ENCODE assay signal across 1 cellular context in the genomic region with DNA sequence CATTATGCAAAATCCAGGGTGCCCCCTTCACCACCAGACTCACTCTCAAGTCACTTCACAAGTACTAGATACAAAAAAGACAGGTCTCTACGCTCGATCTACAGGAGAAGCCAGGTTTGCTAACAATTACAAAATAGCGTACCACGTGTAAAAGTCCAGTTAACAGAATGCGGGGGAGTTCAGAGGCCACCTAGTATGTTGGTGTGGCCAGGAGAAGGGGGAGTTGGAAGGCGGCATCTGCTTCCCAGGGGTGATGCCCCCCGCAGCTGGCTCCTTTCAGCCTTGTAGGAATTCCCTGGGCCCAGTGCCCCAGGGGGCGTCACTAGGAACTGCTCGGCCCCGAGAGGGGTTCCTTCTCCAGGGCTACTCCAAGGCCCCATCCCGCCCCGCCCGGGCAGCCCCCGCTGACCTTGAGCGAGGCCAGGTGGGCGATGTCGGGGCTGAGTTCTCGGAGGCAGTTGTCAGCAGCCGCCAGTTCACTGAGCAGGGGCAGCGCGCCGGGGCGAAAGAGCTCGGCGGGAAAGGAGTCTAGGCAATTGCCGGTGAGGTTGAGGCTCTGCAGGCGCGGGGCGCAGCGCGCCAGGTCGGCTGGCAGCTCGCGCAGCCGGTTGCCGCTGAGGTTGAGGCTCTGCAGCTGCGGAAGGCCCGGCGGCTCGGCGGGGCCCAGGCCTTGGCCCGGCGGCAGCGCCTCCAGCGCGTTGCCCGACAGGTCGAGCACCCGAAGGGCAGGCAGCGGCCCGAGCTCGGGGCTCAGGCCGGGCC.
TF ChIP-seq lines count a peak whose summit lies in the region.

No MANE protein-coding gene starts in this region.

TF ChIP-seq in GM23338, 12 proteins besides CTCF, POLR2A, EP300 and RAD21:
- TF ChIP-seq, protein P1, sequence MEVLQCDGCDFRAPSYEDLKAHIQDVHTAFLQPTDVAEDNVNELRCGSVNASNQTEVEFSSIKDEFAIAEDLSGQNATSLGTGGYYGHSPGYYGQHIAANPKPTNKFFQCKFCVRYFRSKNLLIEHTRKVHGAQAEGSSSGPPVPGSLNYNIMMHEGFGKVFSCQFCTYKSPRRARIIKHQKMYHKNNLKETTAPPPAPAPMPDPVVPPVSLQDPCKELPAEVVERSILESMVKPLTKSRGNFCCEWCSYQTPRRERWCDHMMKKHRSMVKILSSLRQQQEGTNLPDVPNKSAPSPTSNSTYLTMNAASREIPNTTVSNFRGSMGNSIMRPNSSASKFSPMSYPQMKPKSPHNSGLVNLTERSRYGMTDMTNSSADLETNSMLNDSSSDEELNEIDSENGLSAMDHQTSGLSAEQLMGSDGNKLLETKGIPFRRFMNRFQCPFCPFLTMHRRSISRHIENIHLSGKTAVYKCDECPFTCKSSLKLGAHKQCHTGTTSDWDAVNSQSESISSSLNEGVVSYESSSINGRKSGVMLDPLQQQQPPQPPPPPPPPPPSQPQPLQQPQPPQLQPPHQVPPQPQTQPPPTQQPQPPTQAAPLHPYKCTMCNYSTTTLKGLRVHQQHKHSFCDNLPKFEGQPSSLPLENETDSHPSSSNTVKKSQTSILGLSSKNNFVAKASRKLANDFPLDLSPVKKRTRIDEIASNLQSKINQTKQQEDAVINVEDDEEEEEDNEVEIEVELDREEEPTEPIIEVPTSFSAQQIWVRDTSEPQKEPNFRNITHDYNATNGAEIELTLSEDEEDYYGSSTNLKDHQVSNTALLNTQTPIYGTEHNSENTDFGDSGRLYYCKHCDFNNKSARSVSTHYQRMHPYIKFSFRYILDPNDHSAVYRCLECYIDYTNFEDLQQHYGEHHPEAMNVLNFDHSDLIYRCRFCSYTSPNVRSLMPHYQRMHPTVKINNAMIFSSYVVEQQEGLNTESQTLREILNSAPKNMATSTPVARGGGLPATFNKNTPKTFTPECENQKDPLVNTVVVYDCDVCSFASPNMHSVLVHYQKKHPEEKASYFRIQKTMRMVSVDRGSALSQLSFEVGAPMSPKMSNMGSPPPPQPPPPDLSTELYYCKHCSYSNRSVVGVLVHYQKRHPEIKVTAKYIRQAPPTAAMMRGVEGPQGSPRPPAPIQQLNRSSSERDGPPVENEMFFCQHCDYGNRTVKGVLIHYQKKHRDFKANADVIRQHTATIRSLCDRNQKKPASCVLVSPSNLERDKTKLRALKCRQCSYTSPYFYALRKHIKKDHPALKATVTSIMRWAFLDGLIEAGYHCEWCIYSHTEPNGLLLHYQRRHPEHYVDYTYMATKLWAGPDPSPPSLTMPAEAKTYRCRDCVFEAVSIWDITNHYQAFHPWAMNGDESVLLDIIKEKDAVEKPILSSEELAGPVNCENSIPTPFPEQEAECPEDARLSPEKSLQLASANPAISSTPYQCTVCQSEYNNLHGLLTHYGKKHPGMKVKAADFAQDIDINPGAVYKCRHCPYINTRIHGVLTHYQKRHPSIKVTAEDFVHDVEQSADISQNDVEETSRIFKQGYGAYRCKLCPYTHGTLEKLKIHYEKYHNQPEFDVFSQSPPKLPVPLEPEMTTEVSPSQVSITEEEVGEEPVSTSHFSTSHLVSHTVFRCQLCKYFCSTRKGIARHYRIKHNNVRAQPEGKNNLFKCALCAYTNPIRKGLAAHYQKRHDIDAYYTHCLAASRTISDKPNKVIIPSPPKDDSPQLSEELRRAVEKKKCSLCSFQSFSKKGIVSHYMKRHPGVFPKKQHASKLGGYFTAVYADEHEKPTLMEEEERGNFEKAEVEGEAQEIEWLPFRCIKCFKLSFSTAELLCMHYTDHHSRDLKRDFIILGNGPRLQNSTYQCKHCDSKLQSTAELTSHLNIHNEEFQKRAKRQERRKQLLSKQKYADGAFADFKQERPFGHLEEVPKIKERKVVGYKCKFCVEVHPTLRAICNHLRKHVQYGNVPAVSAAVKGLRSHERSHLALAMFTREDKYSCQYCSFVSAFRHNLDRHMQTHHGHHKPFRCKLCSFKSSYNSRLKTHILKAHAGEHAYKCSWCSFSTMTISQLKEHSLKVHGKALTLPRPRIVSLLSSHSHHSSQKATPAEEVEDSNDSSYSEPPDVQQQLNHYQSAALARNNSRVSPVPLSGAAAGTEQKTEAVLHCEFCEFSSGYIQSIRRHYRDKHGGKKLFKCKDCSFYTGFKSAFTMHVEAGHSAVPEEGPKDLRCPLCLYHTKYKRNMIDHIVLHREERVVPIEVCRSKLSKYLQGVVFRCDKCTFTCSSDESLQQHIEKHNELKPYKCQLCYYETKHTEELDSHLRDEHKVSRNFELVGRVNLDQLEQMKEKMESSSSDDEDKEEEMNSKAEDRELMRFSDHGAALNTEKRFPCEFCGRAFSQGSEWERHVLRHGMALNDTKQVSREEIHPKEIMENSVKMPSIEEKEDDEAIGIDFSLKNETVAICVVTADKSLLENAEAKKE (CRISPR knock-in tag; IDR thresholded peaks at IDR 0.05), result no peak
- TF ChIP-seq NANOG (IDR thresholded peaks at IDR 0.05; ENCODE audit: borderline replicate concordance), result no peak
- TF ChIP-seq, protein P2, sequence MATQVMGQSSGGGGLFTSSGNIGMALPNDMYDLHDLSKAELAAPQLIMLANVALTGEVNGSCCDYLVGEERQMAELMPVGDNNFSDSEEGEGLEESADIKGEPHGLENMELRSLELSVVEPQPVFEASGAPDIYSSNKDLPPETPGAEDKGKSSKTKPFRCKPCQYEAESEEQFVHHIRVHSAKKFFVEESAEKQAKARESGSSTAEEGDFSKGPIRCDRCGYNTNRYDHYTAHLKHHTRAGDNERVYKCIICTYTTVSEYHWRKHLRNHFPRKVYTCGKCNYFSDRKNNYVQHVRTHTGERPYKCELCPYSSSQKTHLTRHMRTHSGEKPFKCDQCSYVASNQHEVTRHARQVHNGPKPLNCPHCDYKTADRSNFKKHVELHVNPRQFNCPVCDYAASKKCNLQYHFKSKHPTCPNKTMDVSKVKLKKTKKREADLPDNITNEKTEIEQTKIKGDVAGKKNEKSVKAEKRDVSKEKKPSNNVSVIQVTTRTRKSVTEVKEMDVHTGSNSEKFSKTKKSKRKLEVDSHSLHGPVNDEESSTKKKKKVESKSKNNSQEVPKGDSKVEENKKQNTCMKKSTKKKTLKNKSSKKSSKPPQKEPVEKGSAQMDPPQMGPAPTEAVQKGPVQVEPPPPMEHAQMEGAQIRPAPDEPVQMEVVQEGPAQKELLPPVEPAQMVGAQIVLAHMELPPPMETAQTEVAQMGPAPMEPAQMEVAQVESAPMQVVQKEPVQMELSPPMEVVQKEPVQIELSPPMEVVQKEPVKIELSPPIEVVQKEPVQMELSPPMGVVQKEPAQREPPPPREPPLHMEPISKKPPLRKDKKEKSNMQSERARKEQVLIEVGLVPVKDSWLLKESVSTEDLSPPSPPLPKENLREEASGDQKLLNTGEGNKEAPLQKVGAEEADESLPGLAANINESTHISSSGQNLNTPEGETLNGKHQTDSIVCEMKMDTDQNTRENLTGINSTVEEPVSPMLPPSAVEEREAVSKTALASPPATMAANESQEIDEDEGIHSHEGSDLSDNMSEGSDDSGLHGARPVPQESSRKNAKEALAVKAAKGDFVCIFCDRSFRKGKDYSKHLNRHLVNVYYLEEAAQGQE (IDR thresholded peaks at IDR 0.05; ENCODE audit: unreplicated experiment), result no peak
- TF ChIP-seq, protein P3, sequence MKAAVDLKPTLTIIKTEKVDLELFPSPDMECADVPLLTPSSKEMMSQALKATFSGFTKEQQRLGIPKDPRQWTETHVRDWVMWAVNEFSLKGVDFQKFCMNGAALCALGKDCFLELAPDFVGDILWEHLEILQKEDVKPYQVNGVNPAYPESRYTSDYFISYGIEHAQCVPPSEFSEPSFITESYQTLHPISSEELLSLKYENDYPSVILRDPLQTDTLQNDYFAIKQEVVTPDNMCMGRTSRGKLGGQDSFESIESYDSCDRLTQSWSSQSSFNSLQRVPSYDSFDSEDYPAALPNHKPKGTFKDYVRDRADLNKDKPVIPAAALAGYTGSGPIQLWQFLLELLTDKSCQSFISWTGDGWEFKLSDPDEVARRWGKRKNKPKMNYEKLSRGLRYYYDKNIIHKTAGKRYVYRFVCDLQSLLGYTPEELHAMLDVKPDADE (IDR thresholded peaks at IDR 0.05), result no peak
- no peak for TF ChIP-seq ZNF114 (CRISPR knock-in tag; IDR thresholded peaks at IDR 0.05)
- TF ChIP-seq JUNB (IDR thresholded peaks at IDR 0.05; ENCODE audit: unreplicated experiment), result no peak
- TF ChIP-seq EZH2phosphoT487 (IDR thresholded peaks at IDR 0.05; ENCODE audit: unreplicated experiment), result no peak
- no peak for TF ChIP-seq ZNF331 (CRISPR knock-in tag; IDR thresholded peaks at IDR 0.05; ENCODE audit: low read depth)
- TF ChIP-seq STAT1 (IDR thresholded peaks at IDR 0.05; ENCODE audit: unreplicated experiment), result no peak
- TF ChIP-seq EZH2 (IDR thresholded peaks at IDR 0.05; ENCODE audit: low read depth, unreplicated experiment), result no peak
- no peak for TF ChIP-seq CREB1 (CRISPR knock-in tag; IDR thresholded peaks at IDR 0.05; ENCODE audit: low read depth)
- no peak for TF ChIP-seq POLR2AphosphoS5 (IDR thresholded peaks at IDR 0.05; ENCODE audit: low read depth)
